In genomic region chr21:36429672-36430546, GRCh38 we compare ENCODE assay signal across 8 cellular contexts. TPM values are rescaled to one million over a fixed set of nuclear protein-coding genes. Genes with fewer than 3 reads are reported as not detected.
DNase-seq lines count a peak whose midpoint lies in the region; ATAC-seq lines count a peak whose summit lies in the region.

No MANE protein-coding gene starts in this region.

- ATAC-seq in GM18499 (IDR thresholded peaks at IDR 0.05; ENCODE audit: insufficient read depth, unreplicated experiment) = peak; percentile 76
- peak; percentile 71 for ATAC-seq in HG02571 (IDR thresholded peaks at IDR 0.05; ENCODE audit: unreplicated experiment)

- peak overlapping the region; percentile 84 for H4K91ac ChIP-seq in mesenchymal stem cell (ENCODE audit: low read length)

- H3K9me3 ChIP-seq in mesenchymal stem cell (ENCODE audit: control insufficient read depth, low read length) = no peaks in the 10 kb centered on the region

- peak overlapping the region; percentile 80 for H2AK5ac ChIP-seq in mesenchymal stem cell (ENCODE audit: low read length, severe bottlenecking)

- DNase-seq in NAMALWA (ENCODE audit: low spot score) (peak; percentile 45), dermis microvascular lymphatic vessel endothelial cell (ENCODE audit: low read depth in 2 of 2) (peak; percentile 91 to 100), mesenchymal stem cell (peak; percentile 99), NCI-H1105 treated with DMSO at 0.1 percent for 48 hours (lab: John Stamatoyannopoulos, UW) (no peak)
- peak; percentile 26 to 57 for DNase-seq in activated CD4-positive, alpha-beta T cell treated with anti-CD3 and anti-CD28 coated beads, Interleukin-2, amount 50 U/mL, for 24 hours (ENCODE audit: low read depth in 1 of 2, low spot score in 1 of 2)
- peak; percentile 50 to 58 for DNase-seq in stimulated activated CD8-positive, alpha-beta memory T cell treated with anti-CD3 and anti-CD28 coated beads, Interleukin-2, amount 100 ng/mL, for 1 hour (ENCODE audit: low read depth in 2 of 2)

- H3K27me3 ChIP-seq in mesenchymal stem cell (ENCODE audit: control insufficient read depth in 1 of 2, insufficient read depth in 1 of 2, low read length in 2 of 2) = no peaks in the 10 kb centered on the region

- peaks cover 6% of the 10 kb centered on the region for H3K79me1 ChIP-seq in mesenchymal stem cell (replicated peaks; ENCODE audit: low read length, poor library complexity, severe bottlenecking)

- H3K36me3 ChIP-seq in mesenchymal stem cell (ENCODE audit: control insufficient read depth in 1 of 2, insufficient read depth in 2 of 2, low read depth in 1 of 2, low read length in 2 of 2) = no peaks in the 10 kb centered on the region

- peak overlapping the region; percentile 33 for H2BK15ac ChIP-seq in mesenchymal stem cell (ENCODE audit: low read depth, poor library complexity, severe bottlenecking)

- H3K9ac ChIP-seq in mesenchymal stem cell (ENCODE audit: low read length) = peak overlapping the region; percentile 91

- peak overlapping the region; percentile 20 for H3K4me2 ChIP-seq in mesenchymal stem cell (ENCODE audit: low read length, poor library complexity, severe bottlenecking)

- WGBS in mesenchymal stem cell = 15% methylated on average over 28 of the region's 28 CpGs

- peak overlapping the region; percentile 42 for H2BK120ac ChIP-seq in mesenchymal stem cell (ENCODE audit: low read depth, low read length)

- peak overlapping the region in 1 of 2 experiments; percentile 73 for H3K4me3 ChIP-seq in mesenchymal stem cell (ENCODE audit: insufficient read depth in 1 of 2, low read depth in 1 of 2, low read length in 2 of 2)

- H3K4me1 ChIP-seq in mesenchymal stem cell (ENCODE audit: control insufficient read depth, insufficient read depth, low read depth, low read length) = peaks cover 33% of the 10 kb centered on the region

- no peak overlapping the region for H3K23ac ChIP-seq in mesenchymal stem cell (ENCODE audit: low read length in 2 of 2)

- H2BK12ac ChIP-seq in mesenchymal stem cell (ENCODE audit: low read length in 2 of 2) = peak overlapping the region; percentile 4 to 40

- H3K18ac ChIP-seq in mesenchymal stem cell (ENCODE audit: low read depth in 1 of 2, low read length in 2 of 2) = peak overlapping the region; percentile 63 to 76

- peak overlapping the region; percentile 26 to 41 for H3K4ac ChIP-seq in mesenchymal stem cell (ENCODE audit: low read depth in 1 of 2, low read length in 2 of 2)

- peak overlapping the region; percentile 40 for H2BK5ac ChIP-seq in mesenchymal stem cell (ENCODE audit: low read depth, low read length, poor library complexity, severe bottlenecking)

- peak overlapping the region; percentile 58 for H4K8ac ChIP-seq in mesenchymal stem cell (ENCODE audit: low read length)

- H2AFZ ChIP-seq in mesenchymal stem cell (ENCODE audit: low read depth, low read length) = no peak overlapping the region

- H3K27ac ChIP-seq in mesenchymal stem cell (ENCODE audit: low read length, poor library complexity, severe bottlenecking) = peak overlapping the region; percentile 90

- no peak overlapping the region for H3K14ac ChIP-seq in mesenchymal stem cell (ENCODE audit: low read length in 2 of 2)

RNA-seq across cellular contexts. Expression of gene CHAF1B, which starts 44.7 kb away (rescaled TPM):
- total RNA-seq in dermis microvascular lymphatic vessel endothelial cell = 1.6 and 3.3 TPM in 2 replicates
- polyA plus RNA-seq in mesenchymal stem cell (2013, experiment 1 of 2) = 2.4 TPM
- 2.4 TPM for polyA plus RNA-seq in mesenchymal stem cell (2013, experiment 2 of 2)

RNA-seq across cellular contexts. Expression of gene CLDN14, which starts 50.0 kb away (rescaled TPM):
- 0.13 and 0.26 TPM in 2 replicates for total RNA-seq in dermis microvascular lymphatic vessel endothelial cell
- not detected for polyA plus RNA-seq in mesenchymal stem cell (2013, experiment 1 of 2)
- not detected for polyA plus RNA-seq in mesenchymal stem cell (2013, experiment 2 of 2)
